Comparison of ENCODE assay signal across 21 cellular contexts in genomic region chr4:146369446-146369845, GRCh38.
"Had no signal": no experiment of that assay in that cellular context is flagged by ENCODE, and none has a peak within 500 bp of the region (broad histone marks: within the 10 kb centered on the region; RNA-seq: fewer than 3 reads in every experiment).

No MANE protein-coding gene starts in this region.

- DNase-seq: dorsolateral prefrontal cortex; effector CD8-positive, alpha-beta T cell; foreskin keratinocyte; head of caudate nucleus; islet precursor cell; mammary epithelial cell; naive thymus-derived CD4-positive, alpha-beta T cell; posterior cingulate gyrus; sigmoid colon; stimulated activated CD4-positive, alpha-beta T cell treated with anti-CD3 and anti-CD28 coated beads, Interleukin-12 subunit alpha, Interleukin-12 subunit beta, amount 100 ng/mL, for 4 hours; stimulated activated naive CD4-positive, alpha-beta T cell; stomach; substantia nigra; transverse colon had no signal

- H3K27ac ChIP-seq: coronary artery, dorsolateral prefrontal cortex, epithelial cell of prostate, esophagus muscularis mucosa, foreskin keratinocyte, hepatocyte, right atrium auricular region, sigmoid colon, skin epidermis, stomach, thoracic aorta, transverse colon had no signal
